Comparison of ENCODE assay signal across 8 cellular contexts in the genomic region with DNA sequence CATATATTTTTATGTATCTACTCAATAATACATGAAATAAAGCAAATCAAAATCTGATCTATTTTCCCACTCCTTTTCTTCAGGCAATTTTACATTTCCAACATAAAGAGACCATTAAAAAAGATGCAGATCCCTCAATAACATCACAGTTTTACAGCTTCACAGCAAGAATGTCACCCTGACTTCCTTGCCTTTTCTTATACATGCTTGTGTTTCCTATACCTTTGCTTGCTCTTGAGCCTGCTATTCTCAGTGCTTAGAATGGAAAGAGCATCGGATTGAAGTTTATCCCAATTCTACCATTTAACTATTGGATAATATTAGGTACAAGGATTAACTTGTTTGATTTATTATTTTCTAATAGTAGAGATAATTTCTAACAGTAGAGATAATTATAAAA.
"Had no signal": no experiment of that assay in that cellular context is flagged by ENCODE, and none has a peak within 500 bp of the region (broad histone marks: within the 10 kb centered on the region; RNA-seq: fewer than 3 reads in every experiment).

No MANE protein-coding gene starts in this region.

- H3K27ac ChIP-seq: GM23248 had no signal

- ATAC-seq: HCT116 had no signal

- H3K9ac ChIP-seq: GM23248 had no signal

- DNase-seq: GM23248, HFFc6, KBM-7 had no signal

- H3K4me1 ChIP-seq: HAP-1 had no signal

- FAIRE-seq: H1, H54, HTR-8/SVneo had no signal

- H3K9me3 ChIP-seq: HAP-1 had no signal

- H2AFZ ChIP-seq: GM23248 had no signal

- H3K36me3 ChIP-seq: HAP-1 had no signal

- H3K4me3 ChIP-seq: GM23248, HAP-1 had no signal
